Comparison of ENCODE assay signal across 19 cellular contexts in genomic region chr3:108437439-108437838, GRCh38.
DNase-seq lines count a peak whose midpoint lies in the region; ATAC-seq, FAIRE-seq and TF ChIP-seq lines count a peak whose summit lies in the region.
"Had no signal": no experiment of that assay in that cellular context is flagged by ENCODE, and none has a peak within 500 bp of the region (broad histone marks: within the 10 kb centered on the region; RNA-seq: fewer than 3 reads in every experiment).

No MANE protein-coding gene starts in this region.

- no peaks in the 10 kb centered on the region for H3K36me3 ChIP-seq in body of pancreas (replicated peaks in 1 of 2; ENCODE audit: insufficient read depth in 1 of 2, low read depth in 2 of 2)
- no peaks in the 10 kb centered on the region for H3K36me3 ChIP-seq in small intestine (ENCODE audit: control insufficient read depth in 2 of 2, insufficient read depth in 2 of 2, low read length in 2 of 2)
- H3K36me3 ChIP-seq: SJSA1 had no signal

- DNase-seq in DMS 273 (lab: John Stamatoyannopoulos, UW; ENCODE audit: unreplicated experiment) (peak; percentile 34), DMS 273 treated with DMSO at 0.1 percent for 48 hours (lab: John Stamatoyannopoulos, UW) (no peak), NCI-H2171 treated with DMSO at 0.1 percent for 48 hours (lab: John Stamatoyannopoulos, UW) (peak; percentile 93), body of pancreas (peak; percentile 31 to 67 (median 53)), small intestine (peak; percentile 33), nucleus accumbens (lab: John Stamatoyannopoulos, UW) (no peak), AG20443 (ENCODE audit: low spot score) (no peak)
- DNase-seq: activated CD4-positive, alpha-beta memory T cell treated with anti-CD3 and anti-CD28 coated beads for 36 hours; activated gamma-delta T cell; dermis blood vessel endothelial cell; hippocampal formation; Karpas-422; left cardiac atrium; stimulated activated CD4-positive, alpha-beta T cell treated with anti-CD3 and anti-CD28 coated beads, Interleukin-2, amount 100 ng/mL, for 24 hours; stimulated activated CD8-positive, alpha-beta memory T cell treated with anti-CD3 and anti-CD28 coated beads, Interleukin-4, amount 100 ng/mL, for 48 hours; trophoblast cell had no signal

- TF ChIP-seq POLR2A in body of pancreas (IDR thresholded peaks at IDR 0.05) = no peak

- FAIRE-seq in small intestine (lab: Jason Lieb, UNC) = no peak

- peak in 4 of 7 experiments; percentile 14 to 44 (median 38) for TF ChIP-seq CTCF in body of pancreas (IDR thresholded peaks at IDR 0.05)

- H3K27me3 ChIP-seq in body of pancreas (no peaks in the 10 kb centered on the region), small intestine (ENCODE audit: control insufficient read depth in 2 of 2, insufficient read depth in 2 of 2, low read length in 2 of 2) (no peaks in the 10 kb centered on the region)
- H3K27me3 ChIP-seq: SJSA1 had no signal

- H3K4me3 ChIP-seq in body of pancreas (no peak overlapping the region), small intestine (ENCODE audit: low read depth in 1 of 2, low read length in 2 of 2) (no peak overlapping the region)
- H3K4me3 ChIP-seq: SJSA1 had no signal

- H3K9me3 ChIP-seq in body of pancreas = no peaks in the 10 kb centered on the region
- H3K9me3 ChIP-seq in small intestine (ENCODE audit: control insufficient read depth, low read depth) = no peaks in the 10 kb centered on the region
- H3K9me3 ChIP-seq: SJSA1 had no signal

- WGBS in body of pancreas, 2 donors = 12 to 14% methylated on average over 3 of the region's 3 CpGs
- WGBS in small intestine, 3 donors = 8 to 39% (median 18%) methylated on average over 3 of the region's 3 CpGs

- H3K4me1 ChIP-seq in body of pancreas (peaks cover 4% of the 10 kb centered on the region), small intestine (ENCODE audit: control insufficient read depth in 2 of 2, insufficient read depth in 1 of 2, low read depth in 1 of 2, low read length in 1 of 2) (no peaks in the 10 kb centered on the region)
- H3K4me1 ChIP-seq: SJSA1 had no signal

- H3K27ac ChIP-seq in body of pancreas = no peak overlapping the region
- H3K27ac ChIP-seq in small intestine (ENCODE audit: low read depth in 1 of 2, low read length in 1 of 2) = no peak overlapping the region
- H3K27ac ChIP-seq: 22Rv1, SJSA1 had no signal

- peak; percentile 45 for ATAC-seq in body of pancreas
- ATAC-seq in HG03342 (IDR thresholded peaks at IDR 0.05; ENCODE audit: unreplicated experiment) = no peak
- ATAC-seq: left cardiac atrium had no signal

- intact Hi-C loops in body of pancreas (cut with DNase I) = no loop called here

Comparison
In these comparisons a context has a peak if more than half of its experiments do, and no peak if none do; other contexts are left out.
1. DNase-seq: peak in DMS 273 (single experiment), NCI-H2171 treated with DMSO at 0.1 percent for 48 hours (single experiment), body of pancreas (4 of 4) and small intestine (single experiment); none in DMS 273 treated with DMSO at 0.1 percent for 48 hours (single experiment), nucleus accumbens (0 of 56) and AG20443 (single experiment).